In genomic region chr4:110778526-110778925, GRCh38 we compare ENCODE assay signal across 18 cellular contexts.
"Had no signal": no experiment of that assay in that cellular context is flagged by ENCODE, and none has a peak within 500 bp of the region (broad histone marks: within the 10 kb centered on the region; RNA-seq: fewer than 3 reads in every experiment).

No MANE protein-coding gene starts in this region.

- H3K9me3 ChIP-seq: left lung, sigmoid colon, tibial artery had no signal

- H3K27me3 ChIP-seq: left lung, sigmoid colon, tibial artery had no signal

- H3K27ac ChIP-seq: left lung, sigmoid colon, tibial artery, WERI-Rb-1 had no signal

- H3K4me3 ChIP-seq: left lung, sigmoid colon, tibial artery had no signal

- H3K36me3 Mint-ChIP-seq: activated naive CD4-positive, alpha-beta T cell treated with anti-CD3 and anti-CD28 coated beads, Interleukin-2, amount 50 U/mL, for 24 hours had no signal

- H3K9me3 Mint-ChIP-seq: activated naive CD4-positive, alpha-beta T cell treated with anti-CD3 and anti-CD28 coated beads, Interleukin-2, amount 50 U/mL, for 24 hours; nephron progenitor cell had no signal

- H3K36me3 ChIP-seq: left lung, sigmoid colon, tibial artery, WERI-Rb-1 had no signal

- H3K4me1 ChIP-seq: left lung, sigmoid colon, tibial artery had no signal

- ATAC-seq: activated T-cell treated with anti-CD3 and anti-CD28 coated beads, Interleukin-2, amount 50 U/mL, for 72 hours; left lung; stimulated activated naive CD8-positive, alpha-beta T cell treated with anti-CD3 and anti-CD28 coated beads, Interleukin-15, Interleukin-2, amounts not matched to agents 100 U/mL and 50 U/mL, for 24 hours had no signal

- DNase-seq: activated CD4-positive, alpha-beta T cell treated with anti-CD3 and anti-CD28 coated beads for 1 hour; activated CD8-positive, alpha-beta memory T cell treated with anti-CD3 and anti-CD28 coated beads for 24 hours; activated CD8-positive, alpha-beta memory T cell treated with anti-CD3 and anti-CD28 coated beads, Interleukin-2, amount 50 U/mL, for 48 hours; activated gamma-delta T cell; activated T-cell treated with anti-CD3 and anti-CD28 coated beads, Interleukin-2, amount 50 U/mL, for 72 hours; left lung; mammary epithelial cell; nephron progenitor cell; occipital lobe; posterior cingulate gyrus; sigmoid colon; stimulated activated naive CD8-positive, alpha-beta T cell treated with anti-CD3 and anti-CD28 coated beads, Interleukin-15, Interleukin-2, amounts not matched to agents 100 U/mL and 50 U/mL, for 24 hours; substantia nigra; T-helper 2 cell; tibial artery; WERI-Rb-1 had no signal

- FAIRE-seq: frontal cortex had no signal

- H3K27ac Mint-ChIP-seq: activated naive CD4-positive, alpha-beta T cell treated with anti-CD3 and anti-CD28 coated beads, Interleukin-2, amount 50 U/mL, for 24 hours; activated T-cell treated with anti-CD3 and anti-CD28 coated beads, Interleukin-2, amount 50 U/mL, for 72 hours; nephron progenitor cell had no signal

- H3K4me3 Mint-ChIP-seq: activated naive CD4-positive, alpha-beta T cell treated with anti-CD3 and anti-CD28 coated beads, Interleukin-2, amount 50 U/mL, for 24 hours; activated T-cell treated with anti-CD3 and anti-CD28 coated beads, Interleukin-2, amount 50 U/mL, for 72 hours; nephron progenitor cell had no signal

- H3K4me1 Mint-ChIP-seq: activated naive CD4-positive, alpha-beta T cell treated with anti-CD3 and anti-CD28 coated beads, Interleukin-2, amount 50 U/mL, for 24 hours; nephron progenitor cell had no signal
